ENCODE assay signal across 11 cellular contexts in the genomic region with DNA sequence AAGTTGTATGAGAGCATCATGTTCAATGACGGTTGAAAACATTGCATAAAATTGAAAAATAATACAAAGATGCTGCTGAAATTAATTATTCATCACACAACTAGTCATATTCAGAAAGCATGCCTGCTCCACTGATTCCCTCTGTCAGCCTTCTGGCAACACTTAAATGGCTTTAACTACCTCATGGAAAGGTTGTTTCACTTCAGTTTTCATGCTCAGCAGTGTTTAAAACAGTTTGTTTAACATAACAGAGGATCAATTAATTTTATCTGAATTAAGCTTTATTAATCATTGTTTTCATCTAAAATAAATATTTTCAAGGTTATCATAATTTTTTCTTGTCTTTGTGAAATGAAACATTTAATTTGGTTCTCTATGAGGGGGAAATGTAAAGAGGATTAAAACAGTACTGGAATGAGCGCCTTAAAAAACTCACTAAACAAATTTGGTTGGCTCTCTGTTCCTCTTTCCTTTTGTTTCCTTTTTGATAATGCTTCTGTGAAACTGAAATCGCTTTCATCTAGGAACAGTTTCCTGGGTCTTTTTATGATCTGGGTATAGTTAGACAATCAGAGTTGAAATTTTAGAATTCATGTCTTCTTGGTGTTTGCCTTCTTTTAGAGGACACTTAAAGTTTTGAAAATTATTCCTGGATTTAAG.
DNase-seq lines count a peak whose midpoint lies in the region; ATAC-seq and TF ChIP-seq lines count a peak whose summit lies in the region.
"Had no signal": no experiment of that assay in that cellular context is flagged by ENCODE, and none has a peak within 500 bp of the region (broad histone marks: within the 10 kb centered on the region; RNA-seq: fewer than 3 reads in every experiment).

No MANE protein-coding gene starts in this region.

- no peak for TF ChIP-seq CTCF in GM12865 (IDR thresholded peaks at IDR 0.05; ENCODE audit: insufficient read depth, low read depth, low read length, missing control alignments)

- no peak overlapping the region for H3K4me3 ChIP-seq in GM12865 (ENCODE audit: low read depth, low read length)
- H3K4me3 ChIP-seq: uterus had no signal

- peak; percentile 52 for DNase-seq in GM12865 (ENCODE audit: low read depth)
- DNase-seq in MV-4-11 (lab: John Stamatoyannopoulos, UW), result peak; percentile 67
- no peak for DNase-seq in stimulated activated CD4-positive, alpha-beta T cell treated with anti-CD3 and anti-CD28 coated beads, Interleukin-2, amount 100 ng/mL, for 24 hours
- no peak for DNase-seq in RKO (ENCODE audit: low spot score)
- no peak for DNase-seq in ureter (ENCODE audit: low spot score)
- DNase-seq in left lobe of liver (ENCODE audit: low spot score), result no peak
- DNase-seq: activated CD8-positive, alpha-beta memory T cell treated with anti-CD3 and anti-CD28 coated beads, Interleukin-2, amount 50 U/mL, for 48 hours; T1000; uterus had no signal

- ATAC-seq in GM19463 (IDR thresholded peaks at IDR 0.05; ENCODE audit: unreplicated experiment), result peak; percentile 72
- ATAC-seq in HG02938 (IDR thresholded peaks at IDR 0.05; ENCODE audit: unreplicated experiment), result peak; percentile 54
- ATAC-seq in left lobe of liver, result no peak

Comparison
In these comparisons a context has a peak if more than half of its experiments do, and no peak if none do; other contexts are left out.
1. DNase-seq: peak in GM12865 (single experiment) and MV-4-11 (single experiment); none in stimulated activated CD4-positive, alpha-beta T cell treated with anti-CD3 and anti-CD28 coated beads, Interleukin-2, amount 100 ng/mL, for 24 hours (0 of 2), RKO (single experiment), ureter (single experiment) and left lobe of liver (single experiment).